In genomic region chr12:118727967-118728366, GRCh38 we compare ENCODE assay signal across 27 cellular contexts.
"Had no signal": no experiment of that assay in that cellular context is flagged by ENCODE, and none has a peak within 500 bp of the region (broad histone marks: within the 10 kb centered on the region; RNA-seq: fewer than 3 reads in every experiment).

No MANE protein-coding gene starts in this region.

- H3K9ac ChIP-seq: neural progenitor cell had no signal

- H3K4me3 ChIP-seq: left ventricle myocardium inferior, lung, neural progenitor cell, ovary, right atrium auricular region, right lobe of liver, smooth muscle cell, tibial nerve, uterus had no signal

- H3K9me3 ChIP-seq: neutrophil, ovary, right lobe of liver, uterus had no signal

- H3K4me1 ChIP-seq: left ventricle myocardium inferior, neural progenitor cell, right atrium auricular region, right lobe of liver, tibial nerve, uterus had no signal

- H3K36me3 ChIP-seq: left ventricle myocardium inferior, neural progenitor cell, neutrophil, ovary, right atrium auricular region, right lobe of liver, tibial nerve, uterus had no signal

- H3K4me2 ChIP-seq: neural progenitor cell, smooth muscle cell had no signal

- H3K27me3 ChIP-seq: neural progenitor cell, neutrophil, ovary, right atrium auricular region, right lobe of liver, tibial nerve, uterus had no signal

- H3K27ac ChIP-seq: left ventricle myocardium inferior, neural progenitor cell, neutrophil, ovary, right atrium auricular region, right lobe of liver, tibial nerve, uterus had no signal

- ATAC-seq: left colon; natural killer cell; right lobe of liver; stimulated activated memory B cell treated with anti-CD40 and anti-IgM and Interleukin-4, amounts not matched to agents 10 μg/mL and 1 μg/mL and 100 μg/mL, for 72 hours; stimulated activated naive CD8-positive, alpha-beta T cell treated with anti-CD3 and anti-CD28 coated beads, Interleukin-15, amount 100 ng/mL, for 72 hours had no signal

- DNase-seq: hypothalamus; immature natural killer cell; kidney; left colon; left ventricle myocardium inferior; mesendoderm; naive B cell; natural killer cell; nephron progenitor cell; occipital lobe; ovary; right lobe of liver; stimulated activated CD4-positive, alpha-beta T cell treated with anti-CD3 and anti-CD28 coated beads, Interleukin-1b, Interleukin-23, amount 100 ng/mL, for 48 hours; stimulated activated CD4-positive, alpha-beta T cell treated with anti-CD3 and anti-CD28 coated beads, Interleukin-2, amount 100 ng/mL, for 48 hours; stimulated activated CD4-positive, alpha-beta T cell treated with anti-CD3 and anti-CD28 coated beads, Interleukin-4, amount 100 ng/mL, for 4 hours; stimulated activated CD8-positive, alpha-beta memory T cell treated with anti-CD3 and anti-CD28 coated beads, Interleukin-4, amount 100 ng/mL, for 48 hours; stimulated activated naive CD4-positive, alpha-beta T cell treated with Interleukin-2 at 50 U/mL for 16 hours; stimulated activated naive CD8-positive, alpha-beta T cell treated with anti-CD3 and anti-CD28 coated beads, Interleukin-15, amount 100 ng/mL, for 72 hours; substantia nigra; uterus had no signal
